9 cellular contexts compared by ENCODE assay signal in the genomic region with DNA sequence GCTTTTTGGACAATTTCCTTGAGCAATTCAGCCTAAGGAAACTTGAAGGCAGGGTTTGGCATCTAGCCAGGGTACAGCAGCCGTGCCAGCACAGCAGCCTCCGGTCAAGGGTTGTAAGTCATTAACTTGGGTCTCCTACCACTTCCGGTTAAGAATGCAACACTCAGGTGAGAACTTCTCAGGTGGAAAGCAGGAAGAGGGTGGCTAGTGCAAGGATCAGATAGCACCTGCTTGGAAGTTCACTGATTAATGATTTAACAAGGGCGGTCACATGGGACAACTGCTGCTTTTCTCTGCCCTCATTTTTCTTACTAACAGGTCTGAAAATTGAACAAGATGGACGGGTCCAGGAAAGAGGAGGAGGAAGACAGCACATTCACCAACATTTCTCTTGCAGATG. TPM values are rescaled to one million over a fixed set of nuclear protein-coding genes. Genes with fewer than 3 reads are reported as not detected.
A peak's percentile ranks its signal among the peaks of the same experiment; 100 is the strongest.
DNase-seq lines count a peak whose midpoint lies in the region; ATAC-seq and TF ChIP-seq lines count a peak whose summit lies in the region.
"Had no signal": no experiment of that assay in that cellular context is flagged by ENCODE, and none has a peak within 500 bp of the region (broad histone marks: within the 10 kb centered on the region; RNA-seq: fewer than 3 reads in every experiment).

No MANE protein-coding gene starts in this region.

- H3K9ac ChIP-seq in mesendoderm (ENCODE audit: low read length) (no peak overlapping the region), MM.1S (ENCODE audit: low read length) (no peak overlapping the region)

- H2BK15ac ChIP-seq in mesendoderm (replicated peaks; ENCODE audit: low read depth): no peak overlapping the region

- H3K9me3 ChIP-seq in HEK293 (ENCODE audit: control insufficient read depth, insufficient read depth, low read depth, low read length) (no peaks in the 10 kb centered on the region), Peyer's patch (no peaks in the 10 kb centered on the region), MM.1S (replicated peaks; ENCODE audit: insufficient read depth, low read length) (no peaks in the 10 kb centered on the region), aorta (ENCODE audit: control insufficient read depth, low read length) (no peaks in the 10 kb centered on the region)

- H3K79me2 ChIP-seq in mesendoderm (ENCODE audit: control insufficient read depth, insufficient read depth, low read length) (no peaks in the 10 kb centered on the region), MM.1S (ENCODE audit: low read length) (no peaks in the 10 kb centered on the region)

- CTCF ChIA-PET in HEK293 (lab: Yijun Ruan, JAX): interaction anchor here (1.7 kb wide), 1 partner anchor 331 kb away, joined by 6 read pairs; no protein-coding TSS in a partner anchor

- H3K4ac ChIP-seq in mesendoderm (ENCODE audit: low read depth, low read length): no peak overlapping the region

- TF ChIP-seq POLR2A in GM18505 (IDR thresholded peaks at IDR 0.05; ENCODE audit: borderline replicate concordance, extremely low read depth, insufficient read depth, insufficient read length): no peak
- TF ChIP-seq POLR2A in Peyer's patch (IDR thresholded peaks at IDR 0.05): no peak

- no peak overlapping the region for H3K27ac ChIP-seq in HEK293 (ENCODE audit: extremely low read depth, low read depth, low read length)
- peak overlapping the region in 2 of 4 donors; percentile 44 to 75 for H3K27ac ChIP-seq in Peyer's patch
- no peak overlapping the region for H3K27ac ChIP-seq in mesendoderm (ENCODE audit: low read depth, low read length)
- H3K27ac ChIP-seq in MM.1S (ENCODE audit: low read length): no peak overlapping the region
- no peak overlapping the region for H3K27ac ChIP-seq in aorta (ENCODE audit: low read depth in 1 of 2, low read length in 2 of 2)

- no peak overlapping the region for H2AFZ ChIP-seq in MM.1S (ENCODE audit: low read length)

- H3K27me3 ChIP-seq in Peyer's patch (no peaks in the 10 kb centered on the region), mesendoderm (ENCODE audit: insufficient read depth, low read length, poor library complexity) (no peaks in the 10 kb centered on the region), MM.1S (replicated peaks; ENCODE audit: insufficient read depth, low read length) (no peaks in the 10 kb centered on the region), aorta (ENCODE audit: control insufficient read depth in 1 of 2, insufficient read depth in 2 of 2, low read length in 1 of 2) (no peaks in the 10 kb centered on the region)

- POLR2A ChIA-PET in HEK293 (lab: Yijun Ruan, JAX): no interaction called here

- no peak overlapping the region for H2BK120ac ChIP-seq in mesendoderm (ENCODE audit: low read depth, low read length)

- H3K36me3 ChIP-seq in HEK293 (ENCODE audit: control insufficient read depth in 2 of 2, insufficient read depth in 1 of 2, low read length in 2 of 2) (no peaks in the 10 kb centered on the region), Peyer's patch (no peaks in the 10 kb centered on the region), mesendoderm (ENCODE audit: control insufficient read depth, insufficient read depth, low read length) (no peaks in the 10 kb centered on the region), MM.1S (replicated peaks; ENCODE audit: insufficient read depth, low read length) (no peaks in the 10 kb centered on the region), aorta (ENCODE audit: control insufficient read depth in 1 of 2, insufficient read depth in 2 of 2, low read length in 1 of 2) (no peaks in the 10 kb centered on the region)

- WGBS in mesendoderm (ENCODE audit: extremely low coverage, insufficient coverage, low lambda C conversion rate): no CpG with 5 or more reads among the region's 5 CpGs
- WGBS in aorta, 2 donors: 12 to 14% methylated on average over 5 of the region's 5 CpGs

- no peaks in the 10 kb centered on the region for H3K4me1 ChIP-seq in HEK293 (ENCODE audit: control insufficient read depth, insufficient read depth, low read length)
- H3K4me1 ChIP-seq in Peyer's patch: peaks cover 0 to 17% (median 3%) of the 10 kb centered on the region in 4 donors
- H3K4me1 ChIP-seq in mesendoderm (ENCODE audit: control insufficient read depth, low read depth, low read length): peaks cover 3% of the 10 kb centered on the region
- no peaks in the 10 kb centered on the region for H3K4me1 ChIP-seq in MM.1S (ENCODE audit: low read length)
- peaks cover 0 to 1% of the 10 kb centered on the region in 2 donors for H3K4me1 ChIP-seq in aorta (ENCODE audit: control insufficient read depth in 1 of 2, insufficient read depth in 2 of 2, low read length in 2 of 2)

- intact Hi-C loops in aorta (cut with DNase I): no loop called here

- H3K4me2 ChIP-seq in mesendoderm (ENCODE audit: low read length): no peak overlapping the region
- H3K4me2 ChIP-seq in MM.1S (ENCODE audit: low read depth, low read length): no peak overlapping the region

- no peaks in the 10 kb centered on the region for H3F3A ChIP-seq in MM.1S (ENCODE audit: insufficient read depth, low read length)

- TF ChIP-seq CTCF in HEK293 (tag by site-specific recombination; IDR thresholded peaks at IDR 0.05) (no peak), Peyer's patch (IDR thresholded peaks at IDR 0.05) (no peak), MM.1S (IDR thresholded peaks at IDR 0.05; ENCODE audit: low read length) (no peak)

- DNase-seq in Peyer's patch: peak in 2 of 3 donors; percentile 85 to 87
- DNase-seq in mesendoderm: peak; percentile 36
- DNase-seq in MM.1S: no peak
- DNase-seq in central memory CD4-positive, alpha-beta T cell: no peak
- DNase-seq in aorta: no peak
- DNase-seq: stimulated activated naive B cell treated with anti-CD40 and anti-IgM and Interleukin-4, amounts not matched to agents 10 μg/mL and 1 μg/mL and 100 μg/mL, for 72 hours had no signal

- no peaks in the 10 kb centered on the region for H4K20me1 ChIP-seq in MM.1S (ENCODE audit: insufficient read depth, low read length)

- no peaks in the 10 kb centered on the region for H3K79me1 ChIP-seq in mesendoderm (ENCODE audit: low read length)

- no peak overlapping the region for H4K8ac ChIP-seq in mesendoderm (ENCODE audit: low read depth, low read length)

- H3K18ac ChIP-seq in mesendoderm (ENCODE audit: low read length): no peak overlapping the region

- no peak overlapping the region for H3K56ac ChIP-seq in mesendoderm (ENCODE audit: low read length)

- no peak overlapping the region for H3K4me3 ChIP-seq in HEK293 (ENCODE audit: low read depth, low read length)
- peak overlapping the region in 2 of 4 donors; percentile 30 to 41 for H3K4me3 ChIP-seq in Peyer's patch
- no peak overlapping the region for H3K4me3 ChIP-seq in mesendoderm (ENCODE audit: low read length)
- H3K4me3 ChIP-seq in MM.1S (ENCODE audit: low read length): no peak overlapping the region
- H3K4me3 ChIP-seq in aorta (ENCODE audit: low read length in 2 of 2): no peak overlapping the region

- H2BK5ac ChIP-seq in mesendoderm (ENCODE audit: low read length): no peak overlapping the region

- H3K23ac ChIP-seq in mesendoderm (ENCODE audit: low read length): no peak overlapping the region

- no peak overlapping the region for H4K5ac ChIP-seq in mesendoderm (ENCODE audit: low read length)

- peak; percentile 77 for ATAC-seq in GM18505 (IDR thresholded peaks at IDR 0.05; ENCODE audit: unreplicated experiment)
- no peak for ATAC-seq in esophagus mucosa
- ATAC-seq in aorta (ENCODE audit: low FRiP score): no peak

- H2AK5ac ChIP-seq in mesendoderm (ENCODE audit: low read length): no peak overlapping the region

- H3K9me2 ChIP-seq in MM.1S (replicated peaks; ENCODE audit: insufficient read depth, low read length): no peaks in the 10 kb centered on the region

TF ChIP-seq in HEK293, 187 proteins besides CTCF, POLR2A, EP300 and RAD21 (continues in another document):
- TF ChIP-seq ZNF518A (tag by site-specific recombination; conservative IDR thresholded peaks at IDR 0.05; ENCODE audit: low read depth): peak; percentile 33; the same call in 1 of the 2 replicates
- TF ChIP-seq, protein P1, sequence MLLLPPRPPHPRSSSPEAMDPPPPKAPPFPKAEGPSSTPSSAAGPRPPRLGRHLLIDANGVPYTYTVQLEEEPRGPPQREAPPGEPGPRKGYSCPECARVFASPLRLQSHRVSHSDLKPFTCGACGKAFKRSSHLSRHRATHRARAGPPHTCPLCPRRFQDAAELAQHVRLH (tag by site-specific recombination; IDR thresholded peaks at IDR 0.05): peak; percentile 31; the same call in 1 of the 2 replicates

RNA-seq across cellular contexts. Expression of gene SCOC, which starts 30.1 kb away (rescaled TPM):
- total RNA-seq in Peyer's patch: 10 to 100 TPM; 15.3 to 49.5 (median 35.3) TPM
- 31.3 TPM for polyA plus RNA-seq in mesendoderm (2013, experiment 1 of 2)
- polyA plus RNA-seq in mesendoderm (2013, experiment 2 of 2): 31.6 TPM
- 30.3 TPM for total RNA-seq in esophagus mucosa
- 10 to 100 TPM; 38.5 to 45.6 TPM for total RNA-seq in aorta
- 100 to 1,000 TPM in 1 of 2 donors, 10 to 100 TPM in 1; 49.4 to 101 TPM for polyA plus RNA-seq in aorta

Comparison
In these comparisons a context has a peak if more than half of its experiments do, and no peak if none do; other contexts are left out.
1. DNase-seq: peak in Peyer's patch (2 of 3) and mesendoderm (single experiment); none in MM.1S (single experiment), central memory CD4-positive, alpha-beta T cell (single experiment) and aorta (0 of 2).